In genomic region chr17:28182559-28182958, GRCh38 we compare ENCODE assay signal across 2 cellular contexts.
TF ChIP-seq lines count a peak whose summit lies in the region.

No MANE protein-coding gene starts in this region.

TF ChIP-seq in A549, 52 proteins besides CTCF, POLR2A, EP300 and RAD21 (continued from another document):
- TF ChIP-seq RCOR1 (IDR thresholded peaks at IDR 0.05; ENCODE audit: low read depth, low read length) (no peak), MAX (IDR thresholded peaks at IDR 0.05) (no peak), CHD2 (IDR thresholded peaks at IDR 0.05; ENCODE audit: low read length, partially characterized antibody) (no peak), USF2 (IDR thresholded peaks at IDR 0.05) (no peak), HOXB13 (CRISPR knock-in tag; IDR thresholded peaks at IDR 0.05; ENCODE audit: low read depth) (no peak), MAFK (IDR thresholded peaks at IDR 0.05; ENCODE audit: partially characterized antibody) (no peak), CBX2 (IDR thresholded peaks at IDR 0.05; ENCODE audit: borderline replicate concordance, low read depth) (no peak), GATA3 (IDR thresholded peaks at IDR 0.05; ENCODE audit: borderline replicate concordance) (no peak), BCL3 (IDR thresholded peaks at IDR 0.05) (no peak), ZFP36 (IDR thresholded peaks at IDR 0.05; ENCODE audit: borderline replicate concordance, partially characterized antibody) (no peak), FOXS1 (CRISPR knock-in tag; IDR thresholded peaks at IDR 0.05) (no peak), TFCP2L1 (CRISPR knock-in tag; IDR thresholded peaks at IDR 0.05) (no peak), JUNB (IDR thresholded peaks at IDR 0.05) (no peak), NR3C1 (IDR thresholded peaks at IDR 0.05) (no peak), ESRRA (IDR thresholded peaks at IDR 0.05; ENCODE audit: borderline replicate concordance, low read length) (no peak), EHMT2 (IDR thresholded peaks at IDR 0.05; ENCODE audit: low read depth) (no peak), TP53 (CRISPR knock-in tag; IDR thresholded peaks at IDR 0.05) (no peak), MYC (IDR thresholded peaks at IDR 0.05; ENCODE audit: borderline replicate concordance, low read length) (no peak), KDM1A (IDR thresholded peaks at IDR 0.05; ENCODE audit: low read depth) (no peak)
TF ChIP-seq in A549: peak in this region for 0.

TF ChIP-seq in SK-N-SH treated with all-trans-retinoic acid at 6 μM for 48 hours, 23 proteins besides CTCF, POLR2A, EP300 and RAD21 (continued from another document):
- TF ChIP-seq RARB (CRISPR knock-in tag; IDR thresholded peaks at IDR 0.05), result no peak
- TF ChIP-seq TOX (CRISPR knock-in tag; IDR thresholded peaks at IDR 0.05; ENCODE audit: borderline replicate concordance), result no peak
- TF ChIP-seq ZNF70 (CRISPR knock-in tag; IDR thresholded peaks at IDR 0.05), result peak; percentile 61
- no peak for TF ChIP-seq PPARA (CRISPR knock-in tag; IDR thresholded peaks at IDR 0.05; ENCODE audit: borderline replicate concordance)
- TF ChIP-seq ZNF8 (CRISPR knock-in tag; IDR thresholded peaks at IDR 0.05), result no peak
- TF ChIP-seq ARNTL (CRISPR knock-in tag; IDR thresholded peaks at IDR 0.05; ENCODE audit: borderline replicate concordance, low read depth), result no peak
- peak; percentile 78; the same call in 1 of the 2 replicates for TF ChIP-seq TSHZ2 (CRISPR knock-in tag; IDR thresholded peaks at IDR 0.05)
- TF ChIP-seq PATZ1 (CRISPR knock-in tag; IDR thresholded peaks at IDR 0.05; ENCODE audit: borderline replicate concordance), result no peak
- TF ChIP-seq CREB5 (CRISPR knock-in tag; IDR thresholded peaks at IDR 0.05; ENCODE audit: low read depth), result no peak
- peak; percentile 22; the same call in 1 of the 2 replicates for TF ChIP-seq ISL1 (CRISPR knock-in tag; IDR thresholded peaks at IDR 0.05)
- TF ChIP-seq TCF4 (CRISPR knock-in tag; IDR thresholded peaks at IDR 0.05; ENCODE audit: borderline replicate concordance), result peak; percentile 84
TF ChIP-seq in SK-N-SH treated with all-trans-retinoic acid at 6 μM for 48 hours: peak in this region for 4.
